10 cellular contexts compared by ENCODE assay signal in the genomic region with DNA sequence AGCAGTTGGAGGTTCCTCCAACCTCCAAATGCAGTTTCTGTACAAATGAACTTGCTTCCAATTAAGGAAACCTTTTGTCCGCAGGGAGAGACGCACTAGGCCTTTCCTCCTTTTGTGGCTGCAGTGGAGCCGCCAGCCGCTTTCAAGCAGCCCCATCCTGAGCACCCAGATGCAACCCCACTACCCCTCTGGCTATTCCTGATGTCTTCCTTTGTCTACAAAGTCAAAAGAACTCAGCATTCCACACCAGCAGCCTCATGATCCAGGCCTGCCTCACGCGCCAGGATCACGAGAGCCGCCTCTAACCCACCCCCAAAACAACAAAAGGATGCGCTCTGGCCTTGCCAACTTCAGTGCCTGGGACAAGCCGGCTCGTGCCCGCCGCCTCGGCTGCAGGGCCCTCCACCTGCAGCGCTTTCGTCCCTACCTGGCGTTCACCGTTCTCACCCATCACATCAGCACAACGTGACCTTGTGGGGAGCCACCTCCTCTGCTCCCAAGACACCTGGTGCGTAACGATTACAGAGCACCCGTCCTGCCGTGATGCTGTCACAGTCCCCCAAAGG. TPM values are rescaled to one million over a fixed set of nuclear protein-coding genes. Genes with fewer than 3 reads are reported as not detected.
DNase-seq lines count a peak whose midpoint lies in the region; TF ChIP-seq lines count a peak whose summit lies in the region.
"Had no signal": no experiment of that assay in that cellular context is flagged by ENCODE, and none has a peak within 500 bp of the region (broad histone marks: within the 10 kb centered on the region; RNA-seq: fewer than 3 reads in every experiment).

No MANE protein-coding gene starts in this region.

- peak overlapping the region in 1 of 3 experiments; percentile 63; a peak in 2 of 7 replicates for H3K27ac Mint-ChIP-seq in H9

- WGBS in H9 (ENCODE audit: extremely low coverage, insufficient read length, low lambda C conversion rate): no CpG with 5 or more reads among the region's 23 CpGs
- 91% methylated on average over 23 of the region's 23 CpGs for WGBS in SK-N-SH (ENCODE audit: low lambda C conversion rate)

- TF ChIP-seq CTCF in H9 (conservative IDR thresholded peaks at IDR 0.05) (no peak), RWPE1 (conservative IDR thresholded peaks at IDR 0.05; ENCODE audit: low read depth) (no peak), fibroblast of lung (conservative IDR thresholded peaks at IDR 0.05 in 1 of 2, IDR thresholded peaks at IDR 0.05 in 1 of 2; ENCODE audit: low read depth in 1 of 2, low read length in 2 of 2) (no peak), SK-N-SH (IDR thresholded peaks at IDR 0.05) (no peak)

- no peak overlapping the region for H4K5ac ChIP-seq in H9 (ENCODE audit: insufficient read length, low read depth, low read length)

- no peaks in the 10 kb centered on the region for H4K20me1 ChIP-seq in H9 (ENCODE audit: control insufficient read depth, insufficient read depth, insufficient read length)
- no peaks in the 10 kb centered on the region for H4K20me1 ChIP-seq in fibroblast of lung (ENCODE audit: control insufficient read depth, extremely low read depth, insufficient read depth, low read length)
- no peaks in the 10 kb centered on the region for H4K20me1 ChIP-seq in SK-N-SH (ENCODE audit: insufficient read depth)

- H3K27ac ChIP-seq in ACC112 (ENCODE audit: low read depth, low read length) (no peak overlapping the region), H9 (ENCODE audit: insufficient read length, low read depth, low read length) (no peak overlapping the region), RWPE1 (peak overlapping the region; percentile 28), fibroblast of lung (ENCODE audit: insufficient read depth, low read length) (no peak overlapping the region), SK-N-SH (ENCODE audit: low read depth in 2 of 2, low read length in 1 of 2) (no peak overlapping the region)
- H3K27ac ChIP-seq: foreskin keratinocyte, ovary had no signal

- no peaks in the 10 kb centered on the region; a peak in 1 of 7 replicates for H3K36me3 Mint-ChIP-seq in H9 (ENCODE audit: insufficient read depth in 1 of 3, low read depth in 3 of 3)

- H3K4me3 ChIP-seq in ACC112 (ENCODE audit: low read depth, low read length): 0 out of 2 replicates have a peak overlapping the region, but pooled peaks have one; percentile 38
- H3K4me3 ChIP-seq in fibroblast of lung (replicated peaks in 1 of 4; ENCODE audit: control extremely low read depth in 1 of 4, insufficient read depth in 1 of 4, low read depth in 3 of 4, low read length in 4 of 4): no peak overlapping the region
- no peak overlapping the region for H3K4me3 ChIP-seq in SK-N-SH (ENCODE audit: low read depth in 2 of 2, low read length in 1 of 2)
- H3K4me3 ChIP-seq: ovary had no signal

- no peak overlapping the region for H4K8ac ChIP-seq in H9 (replicated peaks; ENCODE audit: insufficient read length, low read depth, low read length)

- no peak overlapping the region for H3K23ac ChIP-seq in H9 (ENCODE audit: insufficient read length, low read depth, low read length)

- no peak overlapping the region for H3K14ac ChIP-seq in H9 (ENCODE audit: insufficient read depth, low read length)

- POLR2A ChIA-PET in RWPE1 (lab: Yijun Ruan, JAX; ENCODE audit: low non-redundant PET) (no interaction called here), SK-N-SH (lab: Yijun Ruan, JAX) (interaction anchor here (0.8 to 1.5 kb wide), 3 partner anchors 33 to 36 kb away, joined by 4 to 7 read pairs (median 4); no protein-coding TSS in a partner anchor)

- H3K79me2 ChIP-seq in ACC112 (ENCODE audit: control insufficient read depth, insufficient read depth, low read length, unreplicated experiment): no peaks in the 10 kb centered on the region
- no peaks in the 10 kb centered on the region for H3K79me2 ChIP-seq in H9 (ENCODE audit: insufficient read depth, low read length)
- H3K79me2 ChIP-seq in fibroblast of lung (ENCODE audit: control insufficient read depth, insufficient read depth, low read length): no peaks in the 10 kb centered on the region
- H3K79me2 ChIP-seq in SK-N-SH (ENCODE audit: insufficient read depth): no peaks in the 10 kb centered on the region

- H3K9ac ChIP-seq in H9 (ENCODE audit: extremely low read depth, insufficient read length, low read length): no peak overlapping the region
- H3K9ac ChIP-seq in fibroblast of lung (ENCODE audit: insufficient read depth, low read length): no peak overlapping the region
- H3K9ac ChIP-seq in SK-N-SH: no peak overlapping the region

- H2AFZ ChIP-seq in ACC112 (ENCODE audit: low read length, unreplicated experiment) (peak overlapping the region; percentile 50), H9 (ENCODE audit: low read length) (no peak overlapping the region), fibroblast of lung (ENCODE audit: low read length) (peak overlapping the region; percentile 57), SK-N-SH (ENCODE audit: low read depth) (no peak overlapping the region)

- no peak overlapping the region for H3T11ph ChIP-seq in H9 (ENCODE audit: low read length)

- H2AK5ac ChIP-seq in H9 (ENCODE audit: insufficient read length, low read length): no peak overlapping the region

- no peak overlapping the region for H2BK12ac ChIP-seq in H9 (ENCODE audit: insufficient read length, low read depth, low read length)

- no peak overlapping the region for H4K91ac ChIP-seq in H9 (ENCODE audit: insufficient read length, low read depth, low read length)

- H3K18ac ChIP-seq in H9 (ENCODE audit: insufficient read length, low read depth, low read length): peak overlapping the region; percentile 33

- H3K27me3 ChIP-seq in ACC112 (ENCODE audit: insufficient read depth, low read length) (no peaks in the 10 kb centered on the region), H9 (ENCODE audit: insufficient read depth, low read length) (no peaks in the 10 kb centered on the region), fibroblast of lung (ENCODE audit: control insufficient read depth, insufficient read depth, low read length) (no peaks in the 10 kb centered on the region), SK-N-SH (ENCODE audit: insufficient read depth) (no peaks in the 10 kb centered on the region)
- H3K27me3 ChIP-seq: foreskin keratinocyte, ovary had no signal

- no peak for TF ChIP-seq RAD21 in SK-N-SH (IDR thresholded peaks at IDR 0.05; ENCODE audit: low read length)

- TF ChIP-seq EP300 in SK-N-SH (IDR thresholded peaks at IDR 0.05; ENCODE audit: borderline replicate concordance in 1 of 2, low read depth in 1 of 2, low read length in 1 of 2): no peak

- H2BK5ac ChIP-seq in H9 (ENCODE audit: insufficient read length, low read length): no peak overlapping the region

- H3K9me3 Mint-ChIP-seq in H9: no peaks in the 10 kb centered on the region; a peak in 1 of 5 replicates

- H2BK15ac ChIP-seq in H9 (ENCODE audit: low read depth, low read length): no peak overlapping the region

- H3K9me2 ChIP-seq in SK-N-SH: no peaks in the 10 kb centered on the region

- H3K4me1 Mint-ChIP-seq in H9: peaks cover 18 to 27% of the 10 kb centered on the region in 2 experiments

- CTCF ChIA-PET in RWPE1 (lab: Yijun Ruan, JAX): interaction anchor here (0.6 to 5.9 kb wide), 9 partner anchors 10 to 339 kb away, joined by 3 to 74 read pairs (median 8); no protein-coding TSS in a partner anchor
- CTCF ChIA-PET in SK-N-SH (lab: Yijun Ruan, JAX): interaction anchor here (0.6 to 16.4 kb wide), 22 partner anchors 9 to 317 kb away, joined by 3 to 606 read pairs (median 5); a partner anchor contains a TSS

- H3K36me3 ChIP-seq in ACC112 (ENCODE audit: insufficient read depth, low read length) (no peaks in the 10 kb centered on the region), fibroblast of lung (ENCODE audit: control insufficient read depth, insufficient read depth, low read length) (peaks cover 2% of the 10 kb centered on the region), SK-N-SH (replicated peaks in 1 of 2; ENCODE audit: control insufficient read depth in 1 of 2, insufficient read depth in 2 of 2, low read length in 1 of 2) (peaks cover 0 to 7% of the 10 kb centered on the region in 2 experiments)
- H3K36me3 ChIP-seq: ovary had no signal

- H3K4me1 ChIP-seq in ACC112 (ENCODE audit: control insufficient read depth, insufficient read depth, low read length, unreplicated experiment) (peaks cover 6% of the 10 kb centered on the region), H9 (ENCODE audit: insufficient read depth, low read length) (no peaks in the 10 kb centered on the region), fibroblast of lung (ENCODE audit: control insufficient read depth, extremely low read depth, insufficient read depth, low read length) (peaks cover 5% of the 10 kb centered on the region), SK-N-SH (ENCODE audit: control insufficient read depth in 1 of 2, insufficient read depth in 2 of 2, low read depth in 1 of 2, low read length in 1 of 2) (peaks cover 0 to 6% of the 10 kb centered on the region in 2 experiments; a peak in 1 of 4 replicates)

- H3K9me3 ChIP-seq in H9 (ENCODE audit: control insufficient read depth, low read depth, low read length): no peaks in the 10 kb centered on the region
- no peaks in the 10 kb centered on the region for H3K9me3 ChIP-seq in fibroblast of lung (ENCODE audit: control insufficient read depth, insufficient read depth, low read depth, low read length)
- H3K9me3 ChIP-seq in SK-N-SH: no peaks in the 10 kb centered on the region
- H3K9me3 ChIP-seq: ovary had no signal

- H3K23me2 ChIP-seq in H9 (ENCODE audit: insufficient read length, low read depth, low read length, poor library complexity, severe bottlenecking): no peaks in the 10 kb centered on the region

- no peak overlapping the region for H2BK20ac ChIP-seq in H9 (ENCODE audit: low read depth, low read length, poor library complexity, severe bottlenecking)

- no peak overlapping the region for H3K4me3 Mint-ChIP-seq in H9

- H3K79me1 ChIP-seq in H9 (ENCODE audit: insufficient read depth, low read depth, low read length, poor library complexity, severe bottlenecking): no peaks in the 10 kb centered on the region

- H2BK120ac ChIP-seq in H9 (ENCODE audit: low read depth, low read length, poor library complexity, severe bottlenecking): no peak overlapping the region

- H3K4me2 ChIP-seq in H9 (ENCODE audit: insufficient read depth, insufficient read length, low read length) (no peak overlapping the region), fibroblast of lung (ENCODE audit: extremely low read depth, insufficient read depth, low read length) (no peak overlapping the region), SK-N-SH (no peak overlapping the region)

- H3K27me3 Mint-ChIP-seq in H9 (ENCODE audit: low read depth): no peaks in the 10 kb centered on the region; the same call in none of the 2 replicates

- DNase-seq in H9 (no peak), RWPE1 (ENCODE audit: low spot score) (no peak), fibroblast of lung (ENCODE audit: low read depth in 2 of 2) (no peak), SK-N-SH (no peak), GM19238 (ENCODE audit: insufficient read length, low spot score) (no peak), RPMI8226 (no peak), T-helper 9 cell (no peak)

- no peak overlapping the region for H3K4ac ChIP-seq in H9 (ENCODE audit: low read depth, low read length)

- H3K56ac ChIP-seq in H9 (ENCODE audit: insufficient read length, low read depth, low read length): no peak overlapping the region

- peaks cover 12% of the 10 kb centered on the region for H3F3A ChIP-seq in SK-N-SH (replicated peaks; ENCODE audit: insufficient read depth)

RNA-seq across cellular contexts. Expression of a gene that starts 48.2 kb away (rescaled TPM):
- total RNA-seq in H9 (2021): 0.70 and 1.2 TPM in 2 replicates
- total RNA-seq in fibroblast of lung: not detected in 2 replicates
- not detected in 2 replicates for polyA plus RNA-seq in fibroblast of lung
- polyA plus RNA-seq in fibroblast of lung (2012): not detected in 2 replicates
- 0.30 TPM in 1 of 2 replicates, not detected in the other for polyA minus RNA-seq in fibroblast of lung (ENCODE audit: low replicate concordance)
- polyA plus RNA-seq in SK-N-SH (2012; rRNA removed): 0.06 and 0.07 TPM in 2 replicates
- polyA plus RNA-seq in SK-N-SH (2012; cell fraction: cytosol; rRNA removed): 0.05 TPM in 2 replicates
- polyA plus RNA-seq in SK-N-SH (2012; cell fraction: nucleus; rRNA removed): 0.04 TPM in 1 of 2 replicates, not detected in the other
- total RNA-seq: foreskin keratinocyte had no signal
- polyA plus RNA-seq: foreskin keratinocyte had no signal

RNA-seq across cellular contexts. Expression of a gene that starts 48.4 kb away (rescaled TPM):
- 34.5 and 35.3 TPM in 2 replicates for total RNA-seq in H9 (2021)
- 6.9 and 10.7 TPM in 2 replicates for total RNA-seq in fibroblast of lung
- 2.5 and 3.6 TPM in 2 replicates for polyA plus RNA-seq in fibroblast of lung
- 8.7 and 14.0 TPM in 2 replicates for polyA plus RNA-seq in fibroblast of lung (2012)
- polyA minus RNA-seq in fibroblast of lung (ENCODE audit: low replicate concordance): 9.1 and 33.3 TPM in 2 replicates
- 11.3 and 17.3 TPM in 2 replicates for polyA plus RNA-seq in SK-N-SH (2012; rRNA removed)
- 5.5 and 10.9 TPM in 2 replicates for polyA plus RNA-seq in SK-N-SH (2012; cell fraction: cytosol; rRNA removed)
- polyA plus RNA-seq in SK-N-SH (2012; cell fraction: nucleus; rRNA removed): 119 and 155 TPM in 2 replicates

Comparison
In these comparisons a context has a peak if more than half of its experiments do, and no peak if none do; other contexts are left out.
1. H2AFZ ChIP-seq: peak in ACC112 (single experiment) and fibroblast of lung (single experiment); none in H9 (single experiment) and SK-N-SH (single experiment).